ENCODE assay signal across 8 cellular contexts in genomic region chr4:119284876-119285611, GRCh38. TPM values are rescaled to one million over a fixed set of nuclear protein-coding genes. Genes with fewer than 3 reads are reported as not detected.
DNase-seq lines count a peak whose midpoint lies in the region; ATAC-seq and TF ChIP-seq lines count a peak whose summit lies in the region.

No MANE protein-coding gene starts in this region.

- DNase-seq in central memory CD8-positive, alpha-beta T cell (ENCODE audit: low spot score in 2 of 2) = no peak
- DNase-seq in SKM-1 treated with dmso at 0.1 percent for 144 hours (lab: John Stamatoyannopoulos, UW; ENCODE audit: unreplicated experiment) (no peak), DMS79 treated with DMSO at 0.1 percent for 48 hours (lab: John Stamatoyannopoulos, UW) (no peak), SK-N-DZ (ENCODE audit: low spot score) (no peak)

- no peak for TF ChIP-seq CTCF in nephron (IDR thresholded peaks at IDR 0.05; ENCODE audit: unreplicated experiment in 3 of 3)

- no peaks in the 10 kb centered on the region for H3K9me3 Mint-ChIP-seq in central memory CD8-positive, alpha-beta T cell
- peaks cover 2% of the 10 kb centered on the region for H3K9me3 Mint-ChIP-seq in nephron

- H3K4me1 Mint-ChIP-seq in central memory CD8-positive, alpha-beta T cell = peaks cover 18% of the 10 kb centered on the region
- peaks cover 16% of the 10 kb centered on the region for H3K4me1 Mint-ChIP-seq in nephron

- peak overlapping the region; percentile 36 for H3K4me3 Mint-ChIP-seq in central memory CD8-positive, alpha-beta T cell
- H3K4me3 Mint-ChIP-seq in nephron = peak overlapping the region; percentile 1 to 55 (median 49)

- H3K27me3 Mint-ChIP-seq in central memory CD8-positive, alpha-beta T cell = no peaks in the 10 kb centered on the region
- H3K27me3 Mint-ChIP-seq in nephron (ENCODE audit: low read depth) = no peaks in the 10 kb centered on the region

- peak overlapping the region; percentile 15 for H3K27ac Mint-ChIP-seq in central memory CD8-positive, alpha-beta T cell (ENCODE audit: low read depth)
- peak overlapping the region; percentile 54 to 74 (median 61) for H3K27ac Mint-ChIP-seq in nephron

- H3K36me3 Mint-ChIP-seq in central memory CD8-positive, alpha-beta T cell (ENCODE audit: insufficient read depth) = peaks cover 3% of the 10 kb centered on the region
- H3K36me3 Mint-ChIP-seq in nephron (ENCODE audit: low read depth) = peaks cover 18% of the 10 kb centered on the region

- ATAC-seq in GM19035 (IDR thresholded peaks at IDR 0.05; ENCODE audit: unreplicated experiment) (peak; percentile 83), HG03469 (IDR thresholded peaks at IDR 0.05; ENCODE audit: unreplicated experiment) (peak; percentile 73), HG02678 (IDR thresholded peaks at IDR 0.05; ENCODE audit: unreplicated experiment) (no peak)
- ATAC-seq in central memory CD8-positive, alpha-beta T cell (replicated peaks; ENCODE audit: extremely low read depth, poor library complexity, severe bottlenecking) = peak; percentile 52

RNA-seq across cellular contexts. Expression of gene FABP2, which starts 36.9 kb away (rescaled TPM):
- polyA plus RNA-seq in SK-N-DZ (2014; cell fraction: cytosol; rRNA removed) = not detected in 2 replicates
- not detected in 2 replicates for polyA plus RNA-seq in SK-N-DZ (2014; cell fraction: nucleus; rRNA removed)
